ENCODE assay signal across 20 cellular contexts in the genomic region with DNA sequence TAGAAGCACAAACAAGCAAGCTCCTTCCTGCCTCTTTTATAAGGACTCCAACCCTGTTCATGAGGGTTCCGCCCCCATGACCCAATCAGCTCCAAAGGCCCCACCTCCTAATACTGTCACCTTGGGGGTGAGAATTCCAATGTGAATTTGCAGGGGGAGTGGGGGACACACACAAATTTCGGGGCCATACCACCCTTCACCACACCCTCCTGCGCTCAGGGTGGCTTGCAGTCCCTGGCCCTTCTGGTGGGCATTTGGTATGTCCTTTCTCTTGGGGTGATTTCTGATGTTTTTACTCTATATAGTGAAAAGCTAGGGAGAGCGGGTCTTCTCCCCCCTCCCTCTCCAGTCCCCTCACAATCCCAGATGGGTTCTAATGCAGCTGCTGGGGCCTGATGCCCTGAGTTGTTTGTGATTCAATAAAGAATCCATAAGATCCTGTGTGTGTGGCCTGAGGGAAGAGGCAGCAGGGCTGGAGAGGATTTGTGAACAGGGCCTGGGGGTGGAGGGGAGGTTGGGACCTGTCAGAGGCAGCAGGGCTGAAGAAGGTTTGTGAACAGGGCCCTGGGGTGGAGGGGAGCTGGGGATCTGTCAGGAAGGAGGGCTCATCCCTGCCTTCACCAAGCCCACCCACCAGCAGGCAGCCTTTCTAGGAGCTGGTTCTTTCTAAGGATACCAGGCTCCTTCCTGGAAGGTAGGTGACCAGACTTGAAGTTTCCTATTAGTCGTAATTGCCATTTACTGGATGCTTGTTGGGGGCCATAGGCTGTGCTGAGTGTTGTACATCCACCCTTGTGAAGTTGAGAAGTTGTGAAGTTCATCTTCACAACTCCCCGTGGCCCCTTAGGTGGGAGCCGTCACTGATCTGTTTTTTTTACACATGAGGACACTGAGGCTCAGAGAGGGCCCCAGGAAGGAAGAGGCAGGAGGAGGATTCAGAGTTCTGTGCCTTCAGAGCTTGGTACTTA. TPM values are rescaled to one million over a fixed set of nuclear protein-coding genes. Genes with fewer than 3 reads are reported as not detected.
DNase-seq lines count a peak whose midpoint lies in the region; ATAC-seq and TF ChIP-seq lines count a peak whose summit lies in the region.
"Had no signal": no experiment of that assay in that cellular context is flagged by ENCODE, and none has a peak within 500 bp of the region (broad histone marks: within the 10 kb centered on the region; RNA-seq: fewer than 3 reads in every experiment).

No MANE protein-coding gene starts in this region.

- no peaks in the 10 kb centered on the region for H3K27me3 ChIP-seq in BE2C
- no peaks in the 10 kb centered on the region for H3K27me3 ChIP-seq in DND-41 (ENCODE audit: insufficient read depth, low read length, poor library complexity)
- H3K27me3 ChIP-seq: gastrocnemius medialis, ovary had no signal

- ATAC-seq in DND-41 (ENCODE audit: insufficient read depth, low read depth), result peak; percentile 6; the same call in 1 of the 3 replicates
- ATAC-seq: activated T-cell treated with anti-CD3 and anti-CD28 coated beads, Interleukin-2, amount 50 U/mL, for 4 hours; gastrocnemius medialis had no signal

- H3K4me3 Mint-ChIP-seq in activated naive CD8-positive, alpha-beta T cell treated with anti-CD3 and anti-CD28 coated beads for 36 hours, result no peak overlapping the region
- H3K4me3 Mint-ChIP-seq in nephron progenitor cell, result no peak overlapping the region
- H3K4me3 Mint-ChIP-seq: activated T-cell treated with anti-CD3 and anti-CD28 coated beads, Interleukin-2, amount 50 U/mL, for 4 hours had no signal

- H3K9me3 Mint-ChIP-seq in activated naive CD8-positive, alpha-beta T cell treated with anti-CD3 and anti-CD28 coated beads for 36 hours, result no peaks in the 10 kb centered on the region
- no peaks in the 10 kb centered on the region for H3K9me3 Mint-ChIP-seq in nephron progenitor cell
- H3K9me3 Mint-ChIP-seq: activated T-cell treated with anti-CD3 and anti-CD28 coated beads, Interleukin-2, amount 50 U/mL, for 4 hours had no signal

- H3K27ac ChIP-seq in DND-41 (ENCODE audit: low read length), result no peak overlapping the region; the same call in 1 of the 2 replicates
- H3K27ac ChIP-seq: gastrocnemius medialis, ovary had no signal

- peaks cover 26% of the 10 kb centered on the region for H3K4me1 Mint-ChIP-seq in activated naive CD8-positive, alpha-beta T cell treated with anti-CD3 and anti-CD28 coated beads for 36 hours
- H3K4me1 Mint-ChIP-seq in nephron progenitor cell, result peaks cover 13% of the 10 kb centered on the region

- no peaks in the 10 kb centered on the region for H3K4me1 ChIP-seq in BE2C
- H3K4me1 ChIP-seq in DND-41 (ENCODE audit: insufficient read depth, low read length), result peaks cover 18% of the 10 kb centered on the region

- no peak overlapping the region for H3K4me2 ChIP-seq in DND-41 (ENCODE audit: insufficient read depth, low read length)

- H3K36me3 Mint-ChIP-seq in activated naive CD8-positive, alpha-beta T cell treated with anti-CD3 and anti-CD28 coated beads for 36 hours, result peaks cover 6% of the 10 kb centered on the region
- peaks cover 6% of the 10 kb centered on the region for H3K36me3 Mint-ChIP-seq in nephron progenitor cell (ENCODE audit: low read depth)

- H3K9me3 ChIP-seq in BE2C (no peaks in the 10 kb centered on the region), DND-41 (ENCODE audit: insufficient read depth, low read length, severe bottlenecking) (no peaks in the 10 kb centered on the region)
- H3K9me3 ChIP-seq: gastrocnemius medialis, ovary had no signal

- TF ChIP-seq CTCF in BE2C (IDR thresholded peaks at IDR 0.05; ENCODE audit: low read depth, low read length) (no peak), DND-41 (IDR thresholded peaks at IDR 0.05; ENCODE audit: borderline replicate concordance, extremely low read depth, low read length, poor library complexity, severe bottlenecking) (no peak), nephron progenitor cell (IDR thresholded peaks at IDR 0.05) (no peak)

- peak overlapping the region; percentile 58 for H3K27ac Mint-ChIP-seq in activated naive CD8-positive, alpha-beta T cell treated with anti-CD3 and anti-CD28 coated beads for 36 hours
- H3K27ac Mint-ChIP-seq in nephron progenitor cell, result peak overlapping the region; percentile 29

- no peak overlapping the region for H2AFZ ChIP-seq in DND-41 (ENCODE audit: low read depth, low read length)

- DNase-seq in BE2C, result peak; percentile 21
- DNase-seq in DND-41, result no peak
- DNase-seq in activated naive CD8-positive, alpha-beta T cell treated with anti-CD3 and anti-CD28 coated beads for 36 hours, result no peak
- no peak for DNase-seq in nephron progenitor cell
- no peak for DNase-seq in HPDE6-E6E7 (ENCODE audit: extremely low spot score)
- no peak for DNase-seq in OCI-M2 (lab: John Stamatoyannopoulos, UW; ENCODE audit: unreplicated experiment)
- DNase-seq in T-helper 1 cell, result no peak
- no peak for DNase-seq in COLO829 (ENCODE audit: low spot score)
- DNase-seq: activated CD4-positive, alpha-beta T cell treated with anti-CD3 and anti-CD28 coated beads for 4 hours; activated T-cell treated with anti-CD3 and anti-CD28 coated beads, Interleukin-2, amount 50 U/mL, for 4 hours; DMS 273 treated with DMSO at 0.1 percent for 48 hours; erythroblast; gastrocnemius medialis; Karpas-422; NCI-H1092 treated with DMSO at 0.1 percent for 48 hours; NCI-H2107; NCI-H524; stimulated activated CD4-positive, alpha-beta T cell treated with anti-CD3 and anti-CD28 coated beads, Interleukin-2, amount 100 ng/mL, for 48 hours; T-helper 9 cell had no signal

- H3K9ac ChIP-seq in DND-41 (ENCODE audit: low read depth, low read length), result no peak overlapping the region

- H3K4me3 ChIP-seq in BE2C (ENCODE audit: low read depth, low read length) (no peak overlapping the region), DND-41 (ENCODE audit: low read depth in 1 of 2, low read length in 2 of 2) (no peak overlapping the region)
- H3K4me3 ChIP-seq: gastrocnemius medialis, ovary had no signal

- H3K27me3 Mint-ChIP-seq in activated naive CD8-positive, alpha-beta T cell treated with anti-CD3 and anti-CD28 coated beads for 36 hours, result no peaks in the 10 kb centered on the region
- H3K27me3 Mint-ChIP-seq in nephron progenitor cell (ENCODE audit: low read depth, poor library complexity), result no peaks in the 10 kb centered on the region

- H3K36me3 ChIP-seq in BE2C (no peaks in the 10 kb centered on the region), DND-41 (ENCODE audit: insufficient read depth, low read length) (peaks cover 40% of the 10 kb centered on the region)
- H3K36me3 ChIP-seq: ovary had no signal

- peaks cover 12% of the 10 kb centered on the region for H3K79me2 ChIP-seq in DND-41 (ENCODE audit: insufficient read depth, low read length)

- H4K20me1 ChIP-seq in DND-41 (ENCODE audit: insufficient read depth, low read length), result peaks cover 13% of the 10 kb centered on the region; the same call in 1 of the 2 replicates

RNA-seq across cellular contexts. Expression of a gene that starts 7.9 kb away (rescaled TPM):
- polyA plus RNA-seq in BE2C (2012; ENCODE audit: insufficient read depth, insufficient read length, low read depth), result 12.7 TPM
- 10 to 100 TPM; 12.1 to 12.6 TPM for total RNA-seq in activated naive CD8-positive, alpha-beta T cell treated with anti-CD3 and anti-CD28 coated beads for 36 hours

RNA-seq across cellular contexts. Expression of a gene that starts 34.4 kb away (rescaled TPM):
- 12.8 TPM for polyA plus RNA-seq in BE2C (2012; ENCODE audit: insufficient read depth, insufficient read length, low read depth)
- total RNA-seq in activated naive CD8-positive, alpha-beta T cell treated with anti-CD3 and anti-CD28 coated beads for 36 hours, result 10 to 100 TPM; 10.6 to 14.7 TPM
